ENCODE assay signal across 1 cellular context in the genomic region with DNA sequence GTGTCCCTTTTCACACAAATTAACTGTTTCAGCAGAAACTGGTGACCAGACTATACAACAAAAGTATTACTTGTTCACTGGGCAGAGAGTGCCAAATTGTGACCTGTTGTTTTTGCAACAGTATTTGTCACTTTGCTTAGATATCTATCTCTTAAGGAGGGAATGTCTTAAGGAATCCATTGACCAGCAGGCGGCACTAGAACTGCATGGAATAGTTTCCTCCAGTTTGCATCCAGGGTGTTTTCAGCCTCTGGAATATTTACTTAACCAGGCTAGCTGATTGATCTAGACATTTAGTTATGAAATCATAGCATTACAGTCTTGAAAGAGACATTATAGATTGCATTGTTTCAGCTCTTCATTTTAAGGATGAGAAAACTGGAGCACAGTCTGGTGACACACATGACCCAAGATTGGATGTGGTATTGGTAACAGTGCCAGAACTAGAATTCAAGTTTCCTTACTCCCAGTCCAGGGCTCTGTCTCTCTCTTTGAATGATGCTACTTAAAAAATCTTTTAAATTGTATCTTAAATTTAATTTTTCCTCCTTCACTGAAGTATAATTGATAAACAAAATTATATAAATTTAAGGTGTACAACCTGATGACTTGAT.
TF ChIP-seq lines count a peak whose summit lies in the region.

No MANE protein-coding gene starts in this region.

TF ChIP-seq in GM23338, 12 proteins besides CTCF, POLR2A, EP300 and RAD21 (continued from another document):
- no peak for TF ChIP-seq NANOG (IDR thresholded peaks at IDR 0.05; ENCODE audit: borderline replicate concordance)
- TF ChIP-seq ZNF114 (CRISPR knock-in tag; IDR thresholded peaks at IDR 0.05) = no peak
- no peak for TF ChIP-seq EZH2phosphoT487 (IDR thresholded peaks at IDR 0.05; ENCODE audit: unreplicated experiment)
